Comparison of ENCODE assay signal across 25 cellular contexts in the genomic region with DNA sequence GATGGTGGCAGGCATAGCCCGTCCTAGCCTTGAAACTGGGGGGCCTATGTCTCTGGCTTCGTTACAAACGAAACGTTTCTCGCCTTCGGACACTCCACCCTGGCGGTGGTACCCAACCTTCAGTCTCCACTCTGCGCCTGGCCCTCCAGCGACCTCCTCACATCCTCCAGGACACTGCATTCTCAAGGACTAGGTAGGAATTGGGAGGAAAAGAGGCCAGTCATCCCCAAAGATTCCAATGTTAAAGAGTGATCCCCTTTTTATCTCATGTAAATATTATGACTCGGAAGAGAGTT. TPM values are rescaled to one million over a fixed set of nuclear protein-coding genes. Genes with fewer than 3 reads are reported as not detected.
"Had no signal": no experiment of that assay in that cellular context is flagged by ENCODE, and none has a peak within 500 bp of the region (broad histone marks: within the 10 kb centered on the region; RNA-seq: fewer than 3 reads in every experiment).

No MANE protein-coding gene starts in this region.

- H3K4me3 Mint-ChIP-seq: activated naive CD8-positive, alpha-beta T cell; activated T-cell treated with anti-CD3 and anti-CD28 coated beads, Interleukin-2, amount 50 U/mL, for 24 hours; activated T-helper 17 cell treated with anti-CD3 and anti-CD28 coated beads, Interleukin-2, amount 50 U/mL, for 72 hours; mesothelial cell of epicardium; stimulated activated naive CD8-positive, alpha-beta T cell treated with anti-CD3 and anti-CD28 coated beads, Interleukin-15, amount 100 ng/mL, for 72 hours had no signal

- H3K27ac Mint-ChIP-seq: activated naive CD8-positive, alpha-beta T cell; activated T-cell treated with anti-CD3 and anti-CD28 coated beads, Interleukin-2, amount 50 U/mL, for 24 hours; activated T-helper 17 cell treated with anti-CD3 and anti-CD28 coated beads, Interleukin-2, amount 50 U/mL, for 72 hours; mesothelial cell of epicardium; stimulated activated naive CD8-positive, alpha-beta T cell treated with anti-CD3 and anti-CD28 coated beads, Interleukin-15, amount 100 ng/mL, for 72 hours had no signal

- DNase-seq: activated CD8-positive, alpha-beta memory T cell treated with anti-CD3 and anti-CD28 coated beads for 24 hours; activated CD8-positive, alpha-beta memory T cell treated with anti-CD3 and anti-CD28 coated beads, Interleukin-2, amount 50 U/mL, for 4 hours; activated naive CD4-positive, alpha-beta T cell; activated T-cell treated with anti-CD3 and anti-CD28 coated beads, Interleukin-2, amount 50 U/mL, for 24 hours; foreskin keratinocyte; left ventricle myocardium superior; mammary epithelial cell; naive thymus-derived CD8-positive, alpha-beta T cell; ovary; stimulated activated CD4-positive, alpha-beta T cell treated with anti-CD3 and anti-CD28 coated beads, Interleukin-4, amount 100 ng/mL, for 24 hours; stimulated activated naive CD8-positive, alpha-beta T cell treated with anti-CD3 and anti-CD28 coated beads, Interleukin-15, amount 100 ng/mL, for 72 hours; T-helper 1 cell; T-helper 9 cell had no signal

- H3K36me3 ChIP-seq: neutrophil, ovary, prostate gland, right atrium auricular region, suprapubic skin, tibial nerve had no signal

- H3K9me3 Mint-ChIP-seq: activated T-helper 17 cell treated with anti-CD3 and anti-CD28 coated beads, Interleukin-2, amount 50 U/mL, for 72 hours; mesothelial cell of epicardium had no signal

- H3K4me1 ChIP-seq: foreskin keratinocyte, prostate gland had no signal

- H3K4me3 ChIP-seq: coronary artery, hepatocyte, ovary, prostate gland, right atrium auricular region, suprapubic skin, tibial nerve had no signal

- H3K36me3 Mint-ChIP-seq: mesothelial cell of epicardium had no signal

- ATAC-seq: activated T-helper 17 cell treated with anti-CD3 and anti-CD28 coated beads, Interleukin-2, amount 50 U/mL, for 72 hours; foreskin keratinocyte; left ventricle myocardium superior; naive thymus-derived CD8-positive, alpha-beta T cell; stimulated activated naive CD8-positive, alpha-beta T cell treated with anti-CD3 and anti-CD28 coated beads, Interleukin-15, amount 100 ng/mL, for 72 hours had no signal

- H3K9me3 ChIP-seq: neutrophil, prostate gland, right atrium auricular region, suprapubic skin, tibial nerve had no signal

- H3K27ac ChIP-seq: coronary artery, epithelial cell of prostate, foreskin keratinocyte, hepatocyte, neutrophil, ovary, prostate gland, right atrium auricular region, suprapubic skin, tibial nerve had no signal

RNA-seq across cellular contexts. Expression of a gene that starts 2.1 kb away (rescaled TPM):
- total RNA-seq: activated T-helper 17 cell treated with anti-CD3 and anti-CD28 coated beads, Interleukin-2, amount 50 U/mL, for 72 hours; bronchial epithelial cell; foreskin keratinocyte; hepatocyte; left ventricle myocardium superior; mammary epithelial cell; mesothelial cell of epicardium; naive thymus-derived CD8-positive, alpha-beta T cell; right atrium auricular region; suprapubic skin had no signal
- polyA plus RNA-seq: foreskin keratinocyte; hepatocyte; mammary epithelial cell; naive thymus-derived CD8-positive, alpha-beta T cell had no signal
